In the genomic region with DNA sequence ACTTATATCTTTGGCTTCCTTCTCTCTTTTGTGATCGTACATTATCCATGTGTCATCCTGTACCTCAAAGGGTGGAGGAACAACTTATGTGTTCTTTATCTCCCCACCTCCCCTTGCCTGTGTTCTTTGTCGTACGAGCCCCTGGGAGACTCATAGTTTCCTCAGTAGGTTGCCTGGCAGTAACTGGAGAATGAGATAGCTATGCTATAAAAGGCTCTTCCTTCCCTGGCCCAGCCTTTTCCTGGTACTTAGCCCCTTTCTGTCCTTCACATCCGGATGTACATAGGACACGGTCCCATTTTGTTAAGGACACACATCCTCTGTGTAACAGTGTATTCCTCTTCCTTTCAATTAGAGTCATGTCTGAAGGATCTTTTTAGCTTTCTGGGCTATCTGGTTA, we compare ENCODE assay signal across 13 cellular contexts. TPM values are rescaled to one million over a fixed set of nuclear protein-coding genes. Genes with fewer than 3 reads are reported as not detected.
DNase-seq lines count a peak whose midpoint lies in the region; ATAC-seq and TF ChIP-seq lines count a peak whose summit lies in the region.
"Had no signal": no experiment of that assay in that cellular context is flagged by ENCODE, and none has a peak within 500 bp of the region (broad histone marks: within the 10 kb centered on the region; RNA-seq: fewer than 3 reads in every experiment).

No MANE protein-coding gene starts in this region.

- H3K36me3 ChIP-seq in cardiac muscle cell: no peaks in the 10 kb centered on the region

- peak overlapping the region; percentile 94 for H3K27ac Mint-ChIP-seq in activated T-cell treated with anti-CD3 and anti-CD28 coated beads, Interleukin-2, amount 50 U/mL, for 24 hours
- peak overlapping the region; percentile 67 for H3K27ac Mint-ChIP-seq in T-helper 17 cell

- no peak for TF ChIP-seq CTCF in cardiac muscle cell (IDR thresholded peaks at IDR 0.05; ENCODE audit: low read depth, low read length)

- H3K27me3 Mint-ChIP-seq in activated T-cell treated with anti-CD3 and anti-CD28 coated beads, Interleukin-2, amount 50 U/mL, for 24 hours: no peaks in the 10 kb centered on the region
- H3K27me3 Mint-ChIP-seq in T-helper 17 cell: no peaks in the 10 kb centered on the region
- H3K27me3 Mint-ChIP-seq: central memory CD8-positive, alpha-beta T cell had no signal

- H3K4me3 Mint-ChIP-seq in activated T-cell treated with anti-CD3 and anti-CD28 coated beads, Interleukin-2, amount 50 U/mL, for 24 hours: peak overlapping the region; percentile 34
- H3K4me3 Mint-ChIP-seq in T-helper 17 cell: no peak overlapping the region
- H3K4me3 Mint-ChIP-seq: central memory CD8-positive, alpha-beta T cell had no signal

- H3K9me3 Mint-ChIP-seq in activated T-cell treated with anti-CD3 and anti-CD28 coated beads, Interleukin-2, amount 50 U/mL, for 24 hours: no peaks in the 10 kb centered on the region
- H3K9me3 Mint-ChIP-seq: central memory CD8-positive, alpha-beta T cell had no signal

- ATAC-seq in T-helper 17 cell (no peak), HG03432 (IDR thresholded peaks at IDR 0.05; ENCODE audit: unreplicated experiment) (no peak)

- H3K9me3 ChIP-seq in T-helper 17 cell (ENCODE audit: control insufficient read depth, low read length, poor library complexity, severe bottlenecking) (no peaks in the 10 kb centered on the region), cardiac muscle cell (ENCODE audit: low read depth) (no peaks in the 10 kb centered on the region)

- peak overlapping the region; percentile 45 for H3K27ac ChIP-seq in cardiac muscle cell

- no peak overlapping the region for H3K4me3 ChIP-seq in cardiac muscle cell

- no peak for DNase-seq in activated T-cell treated with anti-CD3 and anti-CD28 coated beads, Interleukin-2, amount 50 U/mL, for 24 hours
- no peak for DNase-seq in activated T-cell treated with anti-CD3 and anti-CD28 coated beads, Interleukin-2, amount 50 U/mL, for 48 hours
- DNase-seq in T-helper 17 cell (no peak), cardiac muscle cell (ENCODE audit: low read depth in 1 of 2, low spot score in 1 of 2) (no peak), pulmonary artery endothelial cell (ENCODE audit: low read depth, low spot score) (peak; percentile 15), NCI-H446 treated with DMSO at 0.1 percent for 48 hours (lab: John Stamatoyannopoulos, UW) (no peak), NOMO-1 (lab: John Stamatoyannopoulos, UW; ENCODE audit: unreplicated experiment in 2 of 2) (no peak)
- DNase-seq: DMS79, MV-4-11, NCI-H510A, RPMI8226 had no signal

- no peaks in the 10 kb centered on the region for H3K27me3 ChIP-seq in cardiac muscle cell

- H3K4me1 ChIP-seq in cardiac muscle cell (ENCODE audit: low read depth): peaks cover 23% of the 10 kb centered on the region

- H3K36me3 Mint-ChIP-seq in activated T-cell treated with anti-CD3 and anti-CD28 coated beads, Interleukin-2, amount 50 U/mL, for 24 hours (ENCODE audit: low read depth): no peaks in the 10 kb centered on the region
- H3K36me3 Mint-ChIP-seq in T-helper 17 cell (ENCODE audit: low read depth): peaks cover 5% of the 10 kb centered on the region

- peaks cover 77% of the 10 kb centered on the region for H3K4me1 Mint-ChIP-seq in activated T-cell treated with anti-CD3 and anti-CD28 coated beads, Interleukin-2, amount 50 U/mL, for 24 hours (ENCODE audit: low read depth)
- H3K4me1 Mint-ChIP-seq in T-helper 17 cell: peaks cover 43% of the 10 kb centered on the region

RNA-seq across cellular contexts. Expression of gene PLCL2, which starts 32.1 kb away (rescaled TPM):
- total RNA-seq in T-helper 17 cell (10 to 100 TPM; 53.5 to 55.3 TPM), cardiac muscle cell (34.8 and 49.1 TPM in 2 replicates), pulmonary artery endothelial cell (12.1 and 15.6 TPM in 2 replicates)
- 17.3 and 30.4 TPM in 2 replicates for polyA plus RNA-seq in cardiac muscle cell
